ENCODE assay signal across 9 cellular contexts in the genomic region with DNA sequence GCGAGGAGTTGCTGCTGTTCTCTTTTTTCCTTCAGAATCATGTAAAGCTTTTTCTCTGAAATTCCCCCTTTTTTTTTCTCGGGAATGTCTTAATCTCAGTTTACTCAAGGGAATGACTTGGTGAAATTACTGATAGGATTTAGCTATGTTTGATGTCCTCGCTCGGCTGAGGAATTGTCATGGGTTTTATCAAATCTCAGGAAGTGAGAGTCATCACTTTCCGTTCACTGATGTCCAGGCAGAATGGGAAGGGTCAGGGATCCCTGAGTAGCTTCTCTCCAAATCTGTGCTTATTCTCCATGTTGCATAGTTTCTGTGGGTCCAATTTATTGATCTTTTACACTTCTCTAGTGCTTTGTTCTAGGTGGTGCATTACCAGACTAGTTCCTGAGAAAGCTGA. TPM values are rescaled to one million over a fixed set of nuclear protein-coding genes. Genes with fewer than 3 reads are reported as not detected.
A peak's percentile ranks its signal among the peaks of the same experiment; 100 is the strongest.
DNase-seq lines count a peak whose midpoint lies in the region; ATAC-seq and TF ChIP-seq lines count a peak whose summit lies in the region.
"Had no signal": no experiment of that assay in that cellular context is flagged by ENCODE, and none has a peak within 500 bp of the region (broad histone marks: within the 10 kb centered on the region; RNA-seq: fewer than 3 reads in every experiment).

No MANE protein-coding gene starts in this region.

- TF ChIP-seq CTCF in coronary artery (IDR thresholded peaks at IDR 0.05) = no peak

- no peaks in the 10 kb centered on the region for H3K9me3 ChIP-seq in KOPT-K1 (ENCODE audit: insufficient read depth, low read length, poor library complexity, severe bottlenecking)
- no peaks in the 10 kb centered on the region for H3K9me3 ChIP-seq in naive thymus-derived CD4-positive, alpha-beta T cell (ENCODE audit: control insufficient read depth in 2 of 3, low read length in 3 of 3)

- H3K27ac ChIP-seq in ACC112 (ENCODE audit: low read depth, low read length) = peak overlapping the region; percentile 76
- peak overlapping the region; percentile 86 for H3K27ac ChIP-seq in KOPT-K1 (ENCODE audit: low read depth, low read length, poor library complexity, severe bottlenecking)
- H3K27ac ChIP-seq in coronary artery = peak overlapping the region; percentile 15 to 53
- H3K27ac ChIP-seq in naive thymus-derived CD4-positive, alpha-beta T cell (ENCODE audit: low read depth, low read length) = peak overlapping the region; percentile 77

- CTCF ChIA-PET in naive thymus-derived CD4-positive, alpha-beta T cell (lab: Charles Lee) = interaction anchor here (1.1 to 6.2 kb wide), 5 partner anchors 10 to 62 kb away, joined by 3 to 51 read pairs (median 4); no protein-coding TSS in a partner anchor

- peaks cover 27% of the 10 kb centered on the region for H3K4me1 ChIP-seq in ACC112 (ENCODE audit: control insufficient read depth, insufficient read depth, low read length, unreplicated experiment)
- H3K4me1 ChIP-seq in naive thymus-derived CD4-positive, alpha-beta T cell (ENCODE audit: control insufficient read depth in 2 of 2, insufficient read depth in 2 of 2, low read length in 2 of 2) = peaks cover 43 to 50% of the 10 kb centered on the region in 2 donors

- H3K36me3 Mint-ChIP-seq in naive thymus-derived CD4-positive, alpha-beta T cell = peaks cover 0 to 3% (median 0%) of the 10 kb centered on the region in 5 donors

- H3K4me3 ChIP-seq in ACC112 (ENCODE audit: low read depth, low read length) = peak overlapping the region; percentile 67
- peak overlapping the region; percentile 50 for H3K4me3 ChIP-seq in coronary artery
- peak overlapping the region; percentile 57 for H3K4me3 ChIP-seq in naive thymus-derived CD4-positive, alpha-beta T cell (ENCODE audit: low read length)

- H2AFZ ChIP-seq in ACC112 (ENCODE audit: low read length, unreplicated experiment) = no peak overlapping the region

- intact Hi-C loops in naive thymus-derived CD4-positive, alpha-beta T cell (cut with micrococcal nuclease) = loop anchor here (2.0 to 10.0 kb wide), 2 partner anchors 121 to 545 kb away; no protein-coding TSS in a partner anchor

- peak overlapping the region; percentile 91 to 97 (median 95) for H3K27ac Mint-ChIP-seq in naive thymus-derived CD4-positive, alpha-beta T cell

- H3K79me2 ChIP-seq in ACC112 (ENCODE audit: control insufficient read depth, insufficient read depth, low read length, unreplicated experiment) = peaks cover 43% of the 10 kb centered on the region

- H3K4me3 Mint-ChIP-seq in naive thymus-derived CD4-positive, alpha-beta T cell = peak overlapping the region; percentile 37 to 90 (median 81)

- H3K4me1 Mint-ChIP-seq in naive thymus-derived CD4-positive, alpha-beta T cell = peaks cover 26 to 62% (median 50%) of the 10 kb centered on the region in 7 donors

- DNase-seq in coronary artery (ENCODE audit: low spot score) (no peak), SHP77 (lab: John Stamatoyannopoulos, UW) (no peak), nucleus accumbens (lab: John Stamatoyannopoulos, UW) (no peak), NCI-H187 (lab: John Stamatoyannopoulos, UW) (no peak)
- DNase-seq in naive thymus-derived CD4-positive, alpha-beta T cell = no peak
- DNase-seq: NCI-H510A had no signal

- no peak for ATAC-seq in naive thymus-derived CD4-positive, alpha-beta T cell
- ATAC-seq in GM18498 (IDR thresholded peaks at IDR 0.05; ENCODE audit: unreplicated experiment) = no peak

- no peaks in the 10 kb centered on the region for H3K27me3 ChIP-seq in ACC112 (ENCODE audit: insufficient read depth, low read length)
- H3K27me3 ChIP-seq in naive thymus-derived CD4-positive, alpha-beta T cell (ENCODE audit: control insufficient read depth in 2 of 2, insufficient read depth in 2 of 2, low read length in 2 of 2) = no peaks in the 10 kb centered on the region

- POLR2A ChIA-PET in naive thymus-derived CD4-positive, alpha-beta T cell (lab: Charles Lee) = interaction anchor here (0.7 to 3.6 kb wide), 7 partner anchors 16 to 62 kb away, joined by 3 to 35 read pairs (median 5); a partner anchor contains a TSS

- H3K36me3 ChIP-seq in ACC112 (ENCODE audit: insufficient read depth, low read length) = no peaks in the 10 kb centered on the region
- H3K36me3 ChIP-seq in KOPT-K1 (ENCODE audit: insufficient read depth, low read length) = peaks cover 11% of the 10 kb centered on the region; the same call in 1 of the 2 replicates
- no peaks in the 10 kb centered on the region for H3K36me3 ChIP-seq in naive thymus-derived CD4-positive, alpha-beta T cell (ENCODE audit: control insufficient read depth in 2 of 3, insufficient read depth in 3 of 3, low read length in 3 of 3)

- H3K9me3 Mint-ChIP-seq in naive thymus-derived CD4-positive, alpha-beta T cell = no peaks in the 10 kb centered on the region

- no peaks in the 10 kb centered on the region for H3K27me3 Mint-ChIP-seq in naive thymus-derived CD4-positive, alpha-beta T cell

RNA-seq across cellular contexts. Expression of a gene that starts 6.3 kb away (rescaled TPM):
- total RNA-seq in naive thymus-derived CD4-positive, alpha-beta T cell = 10 to 100 TPM in 1 of 5 experiments, 1 to 10 TPM in 3, under 1 TPM in 1; 0.94 to 25.7 (median 2.7) TPM
- under 1 TPM; 0.33 to 0.41 TPM for polyA plus RNA-seq in naive thymus-derived CD4-positive, alpha-beta T cell

RNA-seq across cellular contexts. Expression of a gene that starts 17.7 kb away (rescaled TPM):
- under 1 TPM in 4 of 5 experiments, not detected in 1; 0.07 to 0.17 (median 0.13) TPM for total RNA-seq in naive thymus-derived CD4-positive, alpha-beta T cell
- under 1 TPM in 1 of 2 donors, not detected in 1; 0.04 TPM for polyA plus RNA-seq in naive thymus-derived CD4-positive, alpha-beta T cell

RNA-seq across cellular contexts. Expression of a gene that starts 46.7 kb away (rescaled TPM):
- total RNA-seq in naive thymus-derived CD4-positive, alpha-beta T cell = 100 to 1,000 TPM in 1 of 5 experiments, 10 to 100 TPM in 4; 68.4 to 128 (median 80.1) TPM
- 100 to 1,000 TPM; 116 to 118 TPM for polyA plus RNA-seq in naive thymus-derived CD4-positive, alpha-beta T cell

Comparison
In these comparisons a context has a peak if more than half of its experiments do, and no peak if none do; other contexts are left out.
1. H3K27ac ChIP-seq: peak in every context shown above with its lines; median percentile 86 in KOPT-K1; 77 in naive thymus-derived CD4-positive, alpha-beta T cell; 76 in ACC112; 34 in coronary artery.